In the genomic region with DNA sequence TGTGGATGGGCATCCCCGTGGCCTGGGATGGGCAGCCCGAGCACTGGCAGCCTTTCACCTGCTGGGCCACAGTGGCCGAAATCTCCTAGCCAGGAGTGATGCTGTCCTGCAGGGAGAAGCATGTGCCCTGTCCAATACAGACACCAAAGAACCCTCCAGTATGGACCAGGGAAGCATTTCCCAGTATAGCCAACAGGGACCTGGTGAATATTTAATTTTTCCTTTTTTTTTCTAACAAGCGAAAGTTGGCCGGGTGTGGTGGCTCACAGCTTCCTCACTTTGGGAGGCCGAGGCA, we compare ENCODE assay signal across 12 cellular contexts. TPM values are rescaled to one million over a fixed set of nuclear protein-coding genes. Genes with fewer than 3 reads are reported as not detected.
DNase-seq lines count a peak whose midpoint lies in the region; ATAC-seq and TF ChIP-seq lines count a peak whose summit lies in the region.
"Had no signal": no experiment of that assay in that cellular context is flagged by ENCODE, and none has a peak within 500 bp of the region (broad histone marks: within the 10 kb centered on the region; RNA-seq: fewer than 3 reads in every experiment).

No MANE protein-coding gene starts in this region.

- BruUV-seq in Calu3 (replicated peaks; lab: Mats Ljungman, UMichigan) = no TSS peak

- H3K4me1 Mint-ChIP-seq in Calu3 (ENCODE audit: low read depth, unreplicated experiment) = no peaks in the 10 kb centered on the region
- H3K4me1 Mint-ChIP-seq in brain = peaks cover 15% of the 10 kb centered on the region
- peaks cover 5% of the 10 kb centered on the region for H3K4me1 Mint-ChIP-seq in neural crest cell
- H3K4me1 Mint-ChIP-seq in chondrocyte (ENCODE audit: low read depth) = peaks cover 12% of the 10 kb centered on the region
- H3K4me1 Mint-ChIP-seq: activated B cell treated with CpG ODN at 0.5 μM for 24 hours had no signal

- DNase-seq in Calu3 = no peak
- no peak for DNase-seq in neural crest cell (ENCODE audit: low read depth, low spot score)
- no peak for DNase-seq in chondrocyte (ENCODE audit: low spot score)
- DNase-seq: cortex of kidney had no signal

- peak; percentile 14 for TF ChIP-seq CTCF in Calu3 (IDR thresholded peaks at IDR 0.05; ENCODE audit: unreplicated experiment)
- peak; percentile 9 to 53 for TF ChIP-seq CTCF in brain (conservative IDR thresholded peaks at IDR 0.05)
- no peak for TF ChIP-seq CTCF in neural crest cell (conservative IDR thresholded peaks at IDR 0.05)
- TF ChIP-seq CTCF in chondrocyte (IDR thresholded peaks at IDR 0.05) = no peak

- H3K9me3 Mint-ChIP-seq in Calu3 (ENCODE audit: low read depth, unreplicated experiment) (no peaks in the 10 kb centered on the region), brain (no peaks in the 10 kb centered on the region), neural crest cell (no peaks in the 10 kb centered on the region), chondrocyte (ENCODE audit: low read depth) (no peaks in the 10 kb centered on the region)
- H3K9me3 Mint-ChIP-seq: activated B cell treated with CpG ODN at 0.5 μM for 24 hours; immature natural killer cell; T-helper 1 cell treated with Interleukin-12 subunit alpha and Interleukin-12 subunit beta and Interleukin-4 antibody, amounts not matched to agents 30 μg/mL and 1 μg/mL, for 36 hours had no signal

- H3K27me3 Mint-ChIP-seq in Calu3 (ENCODE audit: unreplicated experiment) (no peaks in the 10 kb centered on the region), brain (no peaks in the 10 kb centered on the region), neural crest cell (ENCODE audit: low read depth) (no peaks in the 10 kb centered on the region), chondrocyte (ENCODE audit: low read depth) (no peaks in the 10 kb centered on the region)
- H3K27me3 Mint-ChIP-seq: activated B cell treated with CpG ODN at 0.5 μM for 24 hours had no signal

- H3K36me3 Mint-ChIP-seq in Calu3 (ENCODE audit: insufficient read depth, unreplicated experiment) = peaks cover 21% of the 10 kb centered on the region
- peaks cover 39% of the 10 kb centered on the region for H3K36me3 Mint-ChIP-seq in brain
- H3K36me3 Mint-ChIP-seq in neural crest cell (ENCODE audit: low read depth) = peaks cover 5% of the 10 kb centered on the region
- peaks cover 36% of the 10 kb centered on the region for H3K36me3 Mint-ChIP-seq in chondrocyte (ENCODE audit: low read depth)

- ATAC-seq in HG02759 (IDR thresholded peaks at IDR 0.05; ENCODE audit: unreplicated experiment) (peak; percentile 25), HG02798 (IDR thresholded peaks at IDR 0.05; ENCODE audit: poor library complexity, unreplicated experiment) (no peak), GM18867 (IDR thresholded peaks at IDR 0.05; ENCODE audit: unreplicated experiment) (no peak), HG03045 (IDR thresholded peaks at IDR 0.05; ENCODE audit: unreplicated experiment) (no peak)

- intact Hi-C loops in Calu3 (cut with micrococcal nuclease; ENCODE audit: unreplicated experiment) = loop anchor here (1.0 kb wide), 1 partner anchor 28 kb away; no protein-coding TSS in a partner anchor

- no peak overlapping the region for H3K4me3 Mint-ChIP-seq in Calu3 (ENCODE audit: low read depth, unreplicated experiment)
- H3K4me3 Mint-ChIP-seq in brain = no peak overlapping the region
- peak overlapping the region; percentile 34 for H3K4me3 Mint-ChIP-seq in neural crest cell
- H3K4me3 Mint-ChIP-seq in chondrocyte (ENCODE audit: unreplicated experiment) = no peak overlapping the region
- H3K4me3 Mint-ChIP-seq: activated B cell treated with CpG ODN at 0.5 μM for 24 hours; immature natural killer cell; T-helper 1 cell treated with Interleukin-12 subunit alpha and Interleukin-12 subunit beta and Interleukin-4 antibody, amounts not matched to agents 30 μg/mL and 1 μg/mL, for 36 hours had no signal

- CTCF ChIA-PET in Calu3 (lab: Charles Lee) = no interaction called here

- no peak overlapping the region for H3K27ac Mint-ChIP-seq in Calu3 (ENCODE audit: unreplicated experiment)
- H3K27ac Mint-ChIP-seq in brain = no peak overlapping the region
- no peak overlapping the region for H3K27ac Mint-ChIP-seq in neural crest cell (ENCODE audit: unreplicated experiment)
- no peak overlapping the region for H3K27ac Mint-ChIP-seq in chondrocyte (ENCODE audit: unreplicated experiment)
- H3K27ac Mint-ChIP-seq: activated B cell treated with CpG ODN at 0.5 μM for 24 hours; immature natural killer cell; T-helper 1 cell treated with Interleukin-12 subunit alpha and Interleukin-12 subunit beta and Interleukin-4 antibody, amounts not matched to agents 30 μg/mL and 1 μg/mL, for 36 hours had no signal

RNA-seq across cellular contexts. Expression of a gene that starts 11.0 kb away (rescaled TPM):
- total RNA-seq in Calu3 (2022) = 57.1 and 57.3 TPM in 2 replicates
- polyA plus RNA-seq in brain (ENCODE audit: insufficient read depth, low read depth, low replicate concordance) = 25.1 TPM
- total RNA-seq in neural crest cell = 56.7 and 65.2 TPM in 2 replicates
- total RNA-seq in chondrocyte = 76.4 to 99.8 TPM (median 96.9 TPM) in 3 replicates

RNA-seq across cellular contexts. Expression of a gene that starts 37.3 kb away (rescaled TPM):
- total RNA-seq in Calu3 (2022) (0.15 TPM in 1 of 2 replicates, not detected in the other), neural crest cell (3.1 and 3.3 TPM in 2 replicates), chondrocyte (0.42 to 1.4 TPM (median 0.46 TPM) in 3 replicates)
- polyA plus RNA-seq in brain (ENCODE audit: insufficient read depth, low read depth, low replicate concordance) = 0.49 TPM
- total RNA-seq: activated B cell treated with CpG ODN at 0.5 μM for 24 hours had no signal

RNA-seq across cellular contexts. Expression of a gene that starts 55.1 kb away (rescaled TPM):
- 49.3 and 49.9 TPM in 2 replicates for total RNA-seq in Calu3 (2022)
- 12.6 TPM for polyA plus RNA-seq in brain (ENCODE audit: insufficient read depth, low read depth, low replicate concordance)
- 73.1 and 73.7 TPM in 2 replicates for total RNA-seq in neural crest cell
- 32.2 to 49.7 TPM (median 35.2 TPM) in 3 replicates for total RNA-seq in chondrocyte

RNA-seq across cellular contexts. Expression of a gene that starts 56.9 kb away (rescaled TPM):
- total RNA-seq in Calu3 (2022) (14.5 and 17.4 TPM in 2 replicates), neural crest cell (46.7 and 51.9 TPM in 2 replicates), chondrocyte (11.8 to 15.8 TPM (median 14.7 TPM) in 3 replicates)
- polyA plus RNA-seq in brain (ENCODE audit: insufficient read depth, low read depth, low replicate concordance) = 24.3 TPM

Comparison
In these comparisons a context has a peak if more than half of its experiments do, and no peak if none do; other contexts are left out.
1. CTCF ChIP-seq: peak in Calu3 (single experiment) and brain (2 of 2); none in neural crest cell (single experiment) and chondrocyte (single experiment).